9 cellular contexts compared by ENCODE assay signal in the genomic region with DNA sequence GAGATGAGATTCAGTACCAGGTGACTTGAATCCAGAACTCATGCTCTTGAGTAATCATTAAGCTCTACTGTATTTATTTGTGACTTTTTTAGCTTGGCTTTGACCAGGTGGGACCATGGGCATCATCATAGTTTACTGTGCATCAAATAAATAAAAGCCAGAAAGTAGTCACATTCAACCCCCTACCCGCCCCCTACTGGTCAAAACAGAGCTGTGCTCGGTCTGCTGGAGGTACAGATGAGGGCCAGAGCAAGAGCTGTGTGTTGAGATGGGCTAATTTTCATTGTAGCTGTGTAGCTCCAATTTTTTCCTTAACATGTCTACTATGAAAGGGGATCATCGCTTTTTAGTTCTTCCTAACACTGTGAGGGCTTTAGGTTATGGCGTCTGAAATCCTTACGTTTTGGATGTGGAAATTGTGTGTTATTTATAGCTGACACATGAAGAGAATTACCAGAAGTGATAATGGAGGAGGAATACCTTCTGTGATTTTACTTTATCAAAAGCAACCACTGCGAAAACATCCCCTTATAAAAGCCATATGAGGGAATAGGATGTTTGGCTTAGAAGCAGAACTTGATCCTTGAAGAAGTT.
DNase-seq lines count a peak whose midpoint lies in the region; ATAC-seq, FAIRE-seq and TF ChIP-seq lines count a peak whose summit lies in the region.
"Had no signal": no experiment of that assay in that cellular context is flagged by ENCODE, and none has a peak within 500 bp of the region (broad histone marks: within the 10 kb centered on the region; RNA-seq: fewer than 3 reads in every experiment).

No MANE protein-coding gene starts in this region.

- ATAC-seq in GM18909 (IDR thresholded peaks at IDR 0.05; ENCODE audit: poor library complexity, unreplicated experiment), result peak; percentile 67

- dilution Hi-C loops in endothelial cell of umbilical vein (cut with MboI; ENCODE audit: extremely low pct_ligation_motif_present, low sequenced_read_pairs), result no loop called here

- H3K9me3 ChIP-seq in endothelial cell of umbilical vein (replicated peaks; ENCODE audit: control insufficient read depth, insufficient read depth, low read length), result no peaks in the 10 kb centered on the region

- no peaks in the 10 kb centered on the region for H3K27me3 ChIP-seq in endothelial cell of umbilical vein (ENCODE audit: control insufficient read depth in 2 of 2, insufficient read depth in 2 of 2, low read length in 2 of 2)

- no peaks in the 10 kb centered on the region for H4K20me1 ChIP-seq in endothelial cell of umbilical vein (replicated peaks; ENCODE audit: control insufficient read depth, extremely low read depth, insufficient read depth, low read length)

- POLR2A ChIA-PET in endothelial cell of umbilical vein (lab: Charles Lee), result no interaction called here

- no peak overlapping the region for H3K27ac ChIP-seq in endothelial cell of umbilical vein (ENCODE audit: insufficient read depth, low read depth, low read length)

- no peaks in the 10 kb centered on the region for H3K79me2 ChIP-seq in endothelial cell of umbilical vein (ENCODE audit: control insufficient read depth, insufficient read depth, low read length)

- FAIRE-seq in endothelial cell of umbilical vein (lab: Jason Lieb, UNC) (peak; percentile 83), frontal cortex (lab: Jason Lieb, UNC) (no peak)
- FAIRE-seq: endometrium had no signal

- CTCF ChIA-PET in endothelial cell of umbilical vein (lab: Charles Lee), result interaction anchor here (0.6 to 3.5 kb wide), 54 partner anchors 9 to 407 kb away, joined by 3 to 62 read pairs (median 5); a partner anchor contains a TSS

- no peak overlapping the region for H3K4me3 ChIP-seq in AG10803 (ENCODE audit: low read length)
- H3K4me3 ChIP-seq in NB4 (ENCODE audit: low read depth, low read length), result no peak overlapping the region
- H3K4me3 ChIP-seq in endothelial cell of umbilical vein (replicated peaks in 1 of 3; ENCODE audit: insufficient read depth in 1 of 3, low read depth in 1 of 3, low read length in 3 of 3), result no peak overlapping the region

- DNase-seq in AG10803 (ENCODE audit: low read depth), result no peak
- DNase-seq in NB4 (ENCODE audit: low read depth), result peak; percentile 24
- peak; percentile 39 for DNase-seq in endothelial cell of umbilical vein (ENCODE audit: low read depth, low spot score)
- peak; percentile 1 for DNase-seq in stimulated activated CD8-positive, alpha-beta memory T cell treated with anti-CD3 and anti-CD28 coated beads, Interleukin-12 subunit alpha, Interleukin-12 subunit beta, amount 100 ng/mL, for 1 hour (ENCODE audit: low read depth)
- DNase-seq in kidney tubule cell (ENCODE audit: low spot score), result no peak
- no peak for DNase-seq in dedifferentiated amniotic fluid mesenchymal stem cell (ENCODE audit: extremely low spot score)
- no peak for DNase-seq in frontal cortex (ENCODE audit: low spot score in 2 of 2)

- H3K4me1 ChIP-seq in endothelial cell of umbilical vein (ENCODE audit: control insufficient read depth, extremely low read depth, insufficient read depth, low read length), result no peaks in the 10 kb centered on the region

- TF ChIP-seq CTCF in AG10803 (conservative IDR thresholded peaks at IDR 0.05; ENCODE audit: low read length) (peak; percentile 61), NB4 (IDR thresholded peaks at IDR 0.05; ENCODE audit: low read depth, low read length) (peak; percentile 71), endothelial cell of umbilical vein (IDR thresholded peaks at IDR 0.05; ENCODE audit: extremely low read depth in 1 of 2, insufficient read depth in 1 of 2, low read depth in 1 of 2, low read length in 2 of 2) (peak; percentile 73 to 83)

- intact Hi-C loops in endothelial cell of umbilical vein (cut with micrococcal nuclease), result loop anchor here (1.0 to 5.0 kb wide), 4 partner anchors 114 to 372 kb away; no protein-coding TSS in a partner anchor

- no peak for TF ChIP-seq POLR2A in NB4 (IDR thresholded peaks at IDR 0.05; ENCODE audit: extremely low read depth, insufficient read length)
- no peak for TF ChIP-seq POLR2A in endothelial cell of umbilical vein (IDR thresholded peaks at IDR 0.05; ENCODE audit: low read depth, low read length)

- no peaks in the 10 kb centered on the region for H3K9me1 ChIP-seq in endothelial cell of umbilical vein (replicated peaks; ENCODE audit: control insufficient read depth, extremely low read depth, insufficient read depth, low read length)

- no TSS peak for BruUV-seq in endothelial cell of umbilical vein (replicated peaks; lab: Mats Ljungman, UMichigan)

- H3K9ac ChIP-seq in endothelial cell of umbilical vein (replicated peaks; ENCODE audit: extremely low read depth, insufficient read depth, low read length), result no peak overlapping the region

- H2AFZ ChIP-seq in endothelial cell of umbilical vein (ENCODE audit: low read depth, low read length), result no peak overlapping the region

- H3K4me2 ChIP-seq in endothelial cell of umbilical vein (ENCODE audit: insufficient read depth, low read length), result no peak overlapping the region

- H3K36me3 ChIP-seq in endothelial cell of umbilical vein (ENCODE audit: control insufficient read depth in 2 of 2, extremely low read depth in 1 of 2, insufficient read depth in 2 of 2, low read length in 2 of 2), result no peaks in the 10 kb centered on the region

TF ChIP-seq in endothelial cell of umbilical vein, 7 proteins besides CTCF, POLR2A, EP300 and RAD21:
- TF ChIP-seq FOS (IDR thresholded peaks at IDR 0.05; ENCODE audit: borderline replicate concordance, insufficient read depth, low read length) (no peak), POLR2AphosphoS5 (IDR thresholded peaks at IDR 0.05; ENCODE audit: insufficient read depth, low read depth, low read length) (no peak), MYC (IDR thresholded peaks at IDR 0.05; ENCODE audit: low read depth, low read length) (no peak), EZH2 (IDR thresholded peaks at IDR 0.05; ENCODE audit: borderline replicate concordance, low read depth, low read length, severe bottlenecking) (no peak), GATA2 (IDR thresholded peaks at IDR 0.05; ENCODE audit: insufficient read depth, insufficient read length, low read depth, low read length) (no peak), JUN (IDR thresholded peaks at IDR 0.05; ENCODE audit: borderline replicate concordance, insufficient read depth, insufficient read length, low read depth) (no peak)
- TF ChIP-seq, protein P1, sequence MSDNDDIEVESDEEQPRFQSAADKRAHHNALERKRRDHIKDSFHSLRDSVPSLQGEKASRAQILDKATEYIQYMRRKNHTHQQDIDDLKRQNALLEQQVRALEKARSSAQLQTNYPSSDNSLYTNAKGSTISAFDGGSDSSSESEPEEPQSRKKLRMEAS (IDR thresholded peaks at IDR 0.05; ENCODE audit: insufficient read depth, insufficient read length), result no peak

Comparison
In these comparisons a context has a peak if more than half of its experiments do, and no peak if none do; other contexts are left out.
1. DNase-seq: peak in NB4 (single experiment), endothelial cell of umbilical vein (single experiment) and stimulated activated CD8-positive, alpha-beta memory T cell treated with anti-CD3 and anti-CD28 coated beads, Interleukin-12 subunit alpha, Interleukin-12 subunit beta, amount 100 ng/mL, for 1 hour (single experiment); none in AG10803 (single experiment), kidney tubule cell (single experiment), dedifferentiated amniotic fluid mesenchymal stem cell (single experiment) and frontal cortex (0 of 2).
2. Peak in every context shown above with its lines, with median percentiles within 50 percentile points of each other: CTCF ChIP-seq.